ENCODE assay signal across 8 cellular contexts in genomic region chr1:85612704-85613361, GRCh38. TPM values are rescaled to one million over a fixed set of nuclear protein-coding genes. Genes with fewer than 3 reads are reported as not detected.
DNase-seq lines count a peak whose midpoint lies in the region; ATAC-seq, FAIRE-seq and TF ChIP-seq lines count a peak whose summit lies in the region.

No MANE protein-coding gene starts in this region.

- H3K27ac ChIP-seq in body of pancreas: peak overlapping the region; percentile 25 to 78 (median 60)
- H3K27ac ChIP-seq in lung (ENCODE audit: low read depth in 1 of 2, low read length in 1 of 2): peak overlapping the region; percentile 60 to 61

- peak; percentile 26 for FAIRE-seq in HTR-8/SVneo (lab: Jason Lieb, UNC)

- 15 to 20% methylated on average over 6 of the region's 6 CpGs for WGBS in body of pancreas, 2 donors
- WGBS in lung, 2 donors: 44 to 56% methylated on average over 6 of the region's 6 CpGs

- intact Hi-C loops in body of pancreas (cut with DNase I) (no loop called here), CD14-positive monocyte (cut with micrococcal nuclease) (no loop called here)

- H3K9me3 ChIP-seq in body of pancreas (no peaks in the 10 kb centered on the region), lung (ENCODE audit: control insufficient read depth in 2 of 2, insufficient read depth in 1 of 2, low read length in 1 of 2) (peaks cover 0 to 3% of the 10 kb centered on the region in 2 donors)

- H3K4me3 ChIP-seq in body of pancreas (no peak overlapping the region), lung (no peak overlapping the region)

- TF ChIP-seq POLR2A in body of pancreas (IDR thresholded peaks at IDR 0.05): peak in 1 of 3 donors; percentile 22

- DNase-seq in AML-193 (lab: John Stamatoyannopoulos, UW): peak; percentile 2 to 3
- peak; percentile 56 for DNase-seq in HTR-8/SVneo (ENCODE audit: insufficient read length, low spot score)
- peak; percentile 30 to 49 (median 34) for DNase-seq in body of pancreas
- DNase-seq in lung (ENCODE audit: low spot score): peak; percentile 69
- no peak for DNase-seq in CD14-positive monocyte (ENCODE audit: low spot score)
- no peak for DNase-seq in T-helper 1 cell

- H3K27me3 ChIP-seq in body of pancreas (no peaks in the 10 kb centered on the region), lung (ENCODE audit: control insufficient read depth, insufficient read depth) (no peaks in the 10 kb centered on the region)

- TF ChIP-seq CTCF in body of pancreas (IDR thresholded peaks at IDR 0.05): peak in 6 of 7 experiments; percentile 24 to 69 (median 56)
- TF ChIP-seq CTCF in lung (IDR thresholded peaks at IDR 0.05; ENCODE audit: control extremely low read depth, extremely low read depth): no peak
- TF ChIP-seq CTCF in CD14-positive monocyte (IDR thresholded peaks at IDR 0.05): no peak

- H3K4me1 Mint-ChIP-seq in CD14-positive monocyte: no peaks in the 10 kb centered on the region

- peak; percentile 79 for ATAC-seq in body of pancreas
- ATAC-seq in lung (ENCODE audit: insufficient read depth, low FRiP score): peak; percentile 73
- no peak for ATAC-seq in HG03565 (IDR thresholded peaks at IDR 0.05; ENCODE audit: unreplicated experiment)
- ATAC-seq in HG02840 (IDR thresholded peaks at IDR 0.05; ENCODE audit: low FRiP score, unreplicated experiment): no peak

- no peak overlapping the region for H3K4me3 Mint-ChIP-seq in CD14-positive monocyte

- H3K27ac Mint-ChIP-seq in CD14-positive monocyte: no peak overlapping the region

- H3K9me3 Mint-ChIP-seq in CD14-positive monocyte: peaks cover 0 to 20% (median 9%) of the 10 kb centered on the region in 7 donors

- H3K36me3 ChIP-seq in body of pancreas (replicated peaks in 1 of 2; ENCODE audit: insufficient read depth in 1 of 2, low read depth in 2 of 2) (no peaks in the 10 kb centered on the region), lung (ENCODE audit: control insufficient read depth in 2 of 2, insufficient read depth in 2 of 2, low read length in 2 of 2) (no peaks in the 10 kb centered on the region)

- peaks cover 4 to 15% (median 4%) of the 10 kb centered on the region in 3 donors for H3K27me3 Mint-ChIP-seq in CD14-positive monocyte (ENCODE audit: low read depth in 3 of 3)

- H3K36me3 Mint-ChIP-seq in CD14-positive monocyte: no peaks in the 10 kb centered on the region

- H3K4me1 ChIP-seq in body of pancreas (peaks cover 14% of the 10 kb centered on the region), lung (ENCODE audit: control insufficient read depth in 2 of 2, insufficient read depth in 2 of 2, low read length in 2 of 2) (peaks cover 0 to 7% of the 10 kb centered on the region in 2 donors)

RNA-seq across cellular contexts. Expression of gene CCN1, which starts 32.3 kb away (rescaled TPM):
- total RNA-seq in body of pancreas (100 to 1,000 TPM in 1 of 2 donors, 10 to 100 TPM in 1; 63.3 to 135 TPM), lung (100 to 1,000 TPM in 1 of 2 donors, 10 to 100 TPM in 1; 75.6 to 116 TPM)
- polyA plus RNA-seq in lung (100 to 1,000 TPM in 1 of 2 donors, 10 to 100 TPM in 1; 99.7 to 210 TPM), CD14-positive monocyte (not detected)

Comparison
In these comparisons a context has a peak if more than half of its experiments do, and no peak if none do; other contexts are left out.
1. DNase-seq: peak in AML-193 (2 of 2), HTR-8/SVneo (single experiment), body of pancreas (4 of 4) and lung (single experiment); none in CD14-positive monocyte (single experiment) and T-helper 1 cell (0 of 5).
2. ATAC-seq: peak in body of pancreas (single experiment) and lung (single experiment); none in HG03565 (single experiment) and HG02840 (single experiment).
3. CTCF ChIP-seq: peak in body of pancreas (6 of 7); none in lung (single experiment) and CD14-positive monocyte (single experiment).